ENCODE assay signal across 9 cellular contexts in the genomic region with DNA sequence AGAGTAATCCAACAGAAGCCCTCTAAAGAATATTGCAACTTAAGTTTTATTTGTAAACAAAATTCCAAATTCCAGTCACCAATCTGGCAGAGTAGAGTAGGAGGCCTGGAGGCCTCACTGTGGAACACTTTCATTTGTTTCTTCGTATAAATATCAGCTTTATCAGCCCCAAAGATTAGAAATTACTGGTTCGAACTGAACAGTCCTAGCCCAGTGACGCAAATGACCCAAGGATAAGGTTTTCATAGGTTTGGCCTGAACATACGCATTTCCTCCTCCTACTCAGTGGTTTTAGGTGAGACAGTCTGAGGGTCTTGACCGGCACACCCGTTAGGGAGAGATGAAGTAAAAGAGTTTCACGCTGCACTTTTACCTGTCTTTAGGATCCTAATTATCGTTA. TPM values are rescaled to one million over a fixed set of nuclear protein-coding genes. Genes with fewer than 3 reads are reported as not detected.
DNase-seq lines count a peak whose midpoint lies in the region; ATAC-seq and TF ChIP-seq lines count a peak whose summit lies in the region.
"Had no signal": no experiment of that assay in that cellular context is flagged by ENCODE, and none has a peak within 500 bp of the region (broad histone marks: within the 10 kb centered on the region; RNA-seq: fewer than 3 reads in every experiment).

No MANE protein-coding gene starts in this region.

- peaks cover 14% of the 10 kb centered on the region for H3K79me1 ChIP-seq in trophoblast cell (ENCODE audit: low read length)

- no peak overlapping the region for H3K4ac ChIP-seq in trophoblast cell (ENCODE audit: low read depth, low read length)

- intact Hi-C loops in Calu3 (cut with micrococcal nuclease; ENCODE audit: unreplicated experiment): no loop called here

- H3K4me1 ChIP-seq in fibroblast of lung (ENCODE audit: control insufficient read depth, extremely low read depth, insufficient read depth, low read length): peaks cover 2% of the 10 kb centered on the region
- peaks cover 3 to 10% of the 10 kb centered on the region in 2 experiments for H3K4me1 ChIP-seq in trophoblast cell (ENCODE audit: control insufficient read depth in 1 of 2, insufficient read depth in 2 of 2, low read length in 2 of 2)

- H3K4me1 Mint-ChIP-seq in Calu3 (ENCODE audit: low read depth, unreplicated experiment) (peaks cover 41% of the 10 kb centered on the region), T-helper 17 cell (peaks cover 17% of the 10 kb centered on the region)

- no peaks in the 10 kb centered on the region for H3K27me3 ChIP-seq in fibroblast of lung (ENCODE audit: control insufficient read depth, insufficient read depth, low read length)
- H3K27me3 ChIP-seq in trophoblast cell (ENCODE audit: insufficient read depth, low read length): no peaks in the 10 kb centered on the region

- H4K8ac ChIP-seq in trophoblast cell (ENCODE audit: low read depth, low read length): no peak overlapping the region

- H3K4me2 ChIP-seq in fibroblast of lung (ENCODE audit: extremely low read depth, insufficient read depth, low read length) (peak overlapping the region; percentile 81), trophoblast cell (ENCODE audit: low read length) (peak overlapping the region; percentile 78)

- H3K14ac ChIP-seq in trophoblast cell (ENCODE audit: low read length): no peak overlapping the region

- H2BK5ac ChIP-seq in trophoblast cell (ENCODE audit: low read depth, low read length, poor library complexity): no peak overlapping the region

- peak overlapping the region; percentile 49 to 83 (median 70) for H3K4me3 ChIP-seq in fibroblast of lung (replicated peaks in 1 of 4; ENCODE audit: control extremely low read depth in 1 of 4, insufficient read depth in 1 of 4, low read depth in 3 of 4, low read length in 4 of 4)
- H3K4me3 ChIP-seq in trophoblast cell (ENCODE audit: low read depth, low read length): no peak overlapping the region

- peak overlapping the region; percentile 18 for H3K9ac ChIP-seq in fibroblast of lung (ENCODE audit: insufficient read depth, low read length)
- H3K9ac ChIP-seq in trophoblast cell (ENCODE audit: low read length): no peak overlapping the region

- no peak overlapping the region for H2BK120ac ChIP-seq in trophoblast cell (ENCODE audit: insufficient read depth, low read length, poor library complexity)

- TF ChIP-seq CTCF in Calu3 (IDR thresholded peaks at IDR 0.05; ENCODE audit: unreplicated experiment) (no peak), fibroblast of lung (conservative IDR thresholded peaks at IDR 0.05 in 1 of 2, IDR thresholded peaks at IDR 0.05 in 1 of 2; ENCODE audit: low read depth in 1 of 2, low read length in 2 of 2) (no peak)

- H2BK12ac ChIP-seq in trophoblast cell (ENCODE audit: low read length): no peak overlapping the region

- H2AK5ac ChIP-seq in trophoblast cell (ENCODE audit: low read length): no peak overlapping the region

- CTCF ChIA-PET in Calu3 (lab: Charles Lee): no interaction called here

- peaks cover 2% of the 10 kb centered on the region for H4K20me1 ChIP-seq in fibroblast of lung (ENCODE audit: control insufficient read depth, extremely low read depth, insufficient read depth, low read length)

- no peak overlapping the region for H3K18ac ChIP-seq in trophoblast cell (ENCODE audit: low read length)

- H4K12ac ChIP-seq in trophoblast cell (ENCODE audit: low read depth, low read length): no peak overlapping the region

- peaks cover 2% of the 10 kb centered on the region for H3K36me3 ChIP-seq in fibroblast of lung (ENCODE audit: control insufficient read depth, insufficient read depth, low read length)
- no peaks in the 10 kb centered on the region for H3K36me3 ChIP-seq in trophoblast cell (ENCODE audit: control insufficient read depth in 1 of 2, insufficient read depth in 2 of 2, low read length in 2 of 2)

- H4K91ac ChIP-seq in trophoblast cell (ENCODE audit: low read depth, low read length): no peak overlapping the region

- H3K27ac ChIP-seq in fibroblast of lung (ENCODE audit: insufficient read depth, low read length): peak overlapping the region; percentile 36
- H3K27ac ChIP-seq in trophoblast cell (ENCODE audit: low read depth, low read length): no peak overlapping the region

- no CpG with 5 or more reads among the region's 8 CpGs for WGBS in trophoblast cell (ENCODE audit: extremely low coverage, insufficient coverage, insufficient read length)

- H3K27ac Mint-ChIP-seq in Calu3 (ENCODE audit: unreplicated experiment) (peak overlapping the region; percentile 74), T-helper 17 cell (no peak overlapping the region)

- H3K79me2 ChIP-seq in fibroblast of lung (ENCODE audit: control insufficient read depth, insufficient read depth, low read length) (peaks cover 57% of the 10 kb centered on the region), trophoblast cell (ENCODE audit: control insufficient read depth, insufficient read depth, low read length, poor library complexity) (peaks cover 18% of the 10 kb centered on the region)

- H3K4me3 Mint-ChIP-seq in Calu3 (ENCODE audit: low read depth, unreplicated experiment) (peak overlapping the region; percentile 91), T-helper 17 cell (peak overlapping the region; percentile 87)

- H3K36me3 Mint-ChIP-seq in Calu3 (ENCODE audit: insufficient read depth, unreplicated experiment) (peaks cover 42% of the 10 kb centered on the region), T-helper 17 cell (ENCODE audit: low read depth) (no peaks in the 10 kb centered on the region)

- H3K23ac ChIP-seq in trophoblast cell (ENCODE audit: low read length): no peak overlapping the region

- H3K27me3 Mint-ChIP-seq in Calu3 (ENCODE audit: unreplicated experiment): no peaks in the 10 kb centered on the region
- H3K27me3 Mint-ChIP-seq in T-helper 17 cell: no peaks in the 10 kb centered on the region

- BruUV-seq in Calu3 (replicated peaks; lab: Mats Ljungman, UMichigan): TSS peak; percentile 73

- ATAC-seq in T-helper 17 cell (no peak), GM21390 (IDR thresholded peaks at IDR 0.05; ENCODE audit: unreplicated experiment) (no peak), HG03045 (IDR thresholded peaks at IDR 0.05; ENCODE audit: unreplicated experiment) (no peak)

- no peaks in the 10 kb centered on the region for H3K9me3 Mint-ChIP-seq in Calu3 (ENCODE audit: low read depth, unreplicated experiment)

- H2AFZ ChIP-seq in fibroblast of lung (ENCODE audit: low read length): no peak overlapping the region
- H2AFZ ChIP-seq in trophoblast cell (ENCODE audit: insufficient read depth, low read length, poor library complexity): no peak overlapping the region

- DNase-seq in Calu3 (no peak), T-helper 17 cell (no peak), fibroblast of lung (ENCODE audit: low read depth in 2 of 2) (no peak), trophoblast cell (no peak), OCI-M1 (lab: John Stamatoyannopoulos, UW) (no peak)
- no peak for DNase-seq in stimulated activated CD4-positive, alpha-beta T cell treated with anti-CD3 and anti-CD28 coated beads, Interleukin-12 subunit alpha, Interleukin-12 subunit beta, amount 100 ng/mL, for 4 hours

- H3K9me3 ChIP-seq in T-helper 17 cell (ENCODE audit: control insufficient read depth, low read length, poor library complexity, severe bottlenecking) (no peaks in the 10 kb centered on the region), fibroblast of lung (ENCODE audit: control insufficient read depth, insufficient read depth, low read depth, low read length) (no peaks in the 10 kb centered on the region), trophoblast cell (ENCODE audit: insufficient read depth, low read depth, low read length) (no peaks in the 10 kb centered on the region)

RNA-seq across cellular contexts. Expression of a gene that starts 1.7 kb away (rescaled TPM):
- total RNA-seq in Calu3 (2022): 98.7 and 112 TPM in 2 replicates
- 10 to 100 TPM; 11.6 to 16.3 TPM for total RNA-seq in T-helper 17 cell
- total RNA-seq in fibroblast of lung: 66.8 and 98.3 TPM in 2 replicates
- 44.8 and 53.1 TPM in 2 replicates for polyA plus RNA-seq in fibroblast of lung
- 52.4 and 59.6 TPM in 2 replicates for polyA plus RNA-seq in fibroblast of lung (2012)
- polyA minus RNA-seq in fibroblast of lung (ENCODE audit: low replicate concordance): 258 and 297 TPM in 2 replicates
- 55.5 and 55.9 TPM in 2 replicates for polyA plus RNA-seq in trophoblast cell (2013)

RNA-seq across cellular contexts. Expression of a gene that starts 28.3 kb away (rescaled TPM):
- total RNA-seq in Calu3 (2022): not detected in 2 replicates
- total RNA-seq in T-helper 17 cell: not detected
- total RNA-seq in fibroblast of lung: not detected in 2 replicates
- not detected in 2 replicates for polyA plus RNA-seq in fibroblast of lung
- not detected in 2 replicates for polyA plus RNA-seq in fibroblast of lung (2012)
- polyA minus RNA-seq in fibroblast of lung (ENCODE audit: low replicate concordance): not detected in 2 replicates
- 0.30 and 0.39 TPM in 2 replicates for polyA plus RNA-seq in trophoblast cell (2013)
- total RNA-seq: T-helper 2 cell treated with Interferon-gamma antibody and Interleukin-4, amounts not matched to agents 100 ng/mL and 5 ng/mL, for 36 hours had no signal

RNA-seq across cellular contexts. Expression of a gene that starts 38.8 kb away (rescaled TPM):
- total RNA-seq in Calu3 (2022) (10.9 and 13.5 TPM in 2 replicates), T-helper 17 cell (not detected), fibroblast of lung (0.26 and 0.50 TPM in 2 replicates)
- 0.18 and 0.39 TPM in 2 replicates for polyA plus RNA-seq in fibroblast of lung
- 0.16 and 0.51 TPM in 2 replicates for polyA plus RNA-seq in fibroblast of lung (2012)
- polyA minus RNA-seq in fibroblast of lung (ENCODE audit: low replicate concordance): not detected in 2 replicates
- 0.11 and 0.22 TPM in 2 replicates for polyA plus RNA-seq in trophoblast cell (2013)
- total RNA-seq: T-helper 2 cell treated with Interferon-gamma antibody and Interleukin-4, amounts not matched to agents 100 ng/mL and 5 ng/mL, for 36 hours had no signal
